ENCODE assay signal across 8 cellular contexts in the genomic region with DNA sequence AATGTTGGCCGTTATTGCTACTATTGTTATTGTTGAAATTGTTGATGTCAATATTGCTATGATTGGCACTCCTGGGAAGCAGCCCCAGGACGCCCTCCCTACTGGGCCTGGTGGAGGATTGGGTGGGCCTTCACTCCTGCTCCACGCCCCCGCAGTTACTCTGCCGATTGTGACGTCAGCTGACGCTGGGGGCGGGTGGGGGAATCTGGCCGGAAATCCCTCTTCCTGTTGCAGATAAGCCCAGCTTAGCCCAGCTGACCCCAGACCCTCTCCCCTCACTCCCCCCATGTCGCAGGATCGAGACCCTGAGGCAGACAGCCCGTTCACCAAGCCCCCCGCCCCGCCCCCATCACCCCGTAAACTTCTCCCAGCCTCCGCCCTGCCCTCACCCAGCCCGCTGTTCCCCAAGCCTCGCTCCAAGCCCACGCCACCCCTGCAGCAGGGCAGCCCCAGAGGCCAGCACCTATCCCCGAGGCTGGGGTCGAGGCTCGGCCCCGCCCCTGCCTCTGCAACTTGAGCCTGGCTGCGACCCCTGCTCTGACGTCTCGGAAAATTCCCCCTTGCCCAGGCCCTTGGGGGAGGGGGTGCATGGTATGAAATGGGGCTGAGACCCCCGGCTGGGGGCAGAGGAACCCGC. TPM values are rescaled to one million over a fixed set of nuclear protein-coding genes. Genes with fewer than 3 reads are reported as not detected.
A peak's percentile ranks its signal among the peaks of the same experiment; 100 is the strongest.
DNase-seq lines count a peak whose midpoint lies in the region; ATAC-seq and TF ChIP-seq lines count a peak whose summit lies in the region.

A gene with protein sequence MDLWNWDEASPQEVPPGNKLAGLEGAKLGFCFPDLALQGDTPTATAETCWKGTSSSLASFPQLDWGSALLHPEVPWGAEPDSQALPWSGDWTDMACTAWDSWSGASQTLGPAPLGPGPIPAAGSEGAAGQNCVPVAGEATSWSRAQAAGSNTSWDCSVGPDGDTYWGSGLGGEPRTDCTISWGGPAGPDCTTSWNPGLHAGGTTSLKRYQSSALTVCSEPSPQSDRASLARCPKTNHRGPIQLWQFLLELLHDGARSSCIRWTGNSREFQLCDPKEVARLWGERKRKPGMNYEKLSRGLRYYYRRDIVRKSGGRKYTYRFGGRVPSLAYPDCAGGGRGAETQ (plus strand): TSS at position 231 of the 637 bp plus-strand sequence. CDS start 716 bp downstream, outside the sequence.

- H3K36me3 ChIP-seq in KMS-11 (ENCODE audit: insufficient read depth): no peaks in the 10 kb centered on the region

- H3K4me3 ChIP-seq in AG04450 (ENCODE audit: low read depth, low read length) (no peak within 1 kb of the TSS), KMS-11 (IDR thresholded peaks at IDR 0.05; ENCODE audit: insufficient read depth, low read depth, low read length) (no peak within 1 kb of the TSS)

- ATAC-seq in HG03097 (IDR thresholded peaks at IDR 0.05; ENCODE audit: low FRiP score, unreplicated experiment) (no peak), omental fat pad (ENCODE audit: low FRiP score) (no peak)

- H2AFZ ChIP-seq in KMS-11 (ENCODE audit: low read depth): no peak within 1 kb of the TSS

- H3K9me3 ChIP-seq in AG04450 (ENCODE audit: control insufficient read depth, insufficient read depth, low read length): no peaks in the 10 kb centered on the region

- DNase-seq in AG04450 (ENCODE audit: low read depth, low spot score): no peak
- peak; percentile 28 for DNase-seq in activated gamma-delta T cell treated with anti-CD3 and anti-CD28 coated beads, Interleukin-2, amount 50 U/mL, for 16 hours (ENCODE audit: low read depth)
- DNase-seq in islet precursor cell: peak; percentile 79
- DNase-seq in NCI-H524 treated with DMSO at 0.1 percent for 48 hours (lab: John Stamatoyannopoulos, UW): no peak
- no peak for DNase-seq in COLO829 (ENCODE audit: low spot score)
- no peak for DNase-seq in omental fat pad (ENCODE audit: low spot score)

- no peaks in the 10 kb centered on the region for H3K79me2 ChIP-seq in KMS-11 (ENCODE audit: insufficient read depth, low read depth)

- H3K4me1 ChIP-seq in KMS-11 (ENCODE audit: low read depth, poor library complexity, severe bottlenecking): peaks cover 19% of the 10 kb centered on the region

- no peak for TF ChIP-seq CTCF in AG04450 (IDR thresholded peaks at IDR 0.05; ENCODE audit: low read depth, low read length)
- TF ChIP-seq CTCF in KMS-11 (conservative IDR thresholded peaks at IDR 0.05; ENCODE audit: low read depth, low read length): no peak
- no peak for TF ChIP-seq CTCF in omental fat pad (IDR thresholded peaks at IDR 0.05)

- H3K4me2 ChIP-seq in KMS-11: peak within 1 kb of the TSS; percentile 95; the same call in 1 of the 2 replicates

- H3K27me3 ChIP-seq in AG04450 (ENCODE audit: control insufficient read depth, insufficient read depth, low read length): no peaks in the 10 kb centered on the region
- no peaks in the 10 kb centered on the region for H3K27me3 ChIP-seq in KMS-11 (ENCODE audit: insufficient read depth, low read depth)

- POLR2A ChIA-PET in AG04450 (lab: Yijun Ruan, JAX): no interaction called here

- CTCF ChIA-PET in AG04450 (lab: Charles Lee): no interaction called here

- H4K20me1 ChIP-seq in KMS-11 (ENCODE audit: insufficient read depth): no peaks in the 10 kb centered on the region

- peak within 1 kb of the TSS; percentile 0 for H3K27ac ChIP-seq in AG04450 (ENCODE audit: low read depth, low read length)
- no peak within 1 kb of the TSS for H3K27ac ChIP-seq in KMS-11

- no peak within 1 kb of the TSS for H3K9ac ChIP-seq in KMS-11

RNA-seq across cellular contexts. Expression of the gene that starts here (rescaled TPM):
- 0.33 and 0.36 TPM in 2 replicates for polyA plus RNA-seq in AG04450 (2011; rRNA removed)
- not detected in 2 replicates for polyA minus RNA-seq in AG04450 (2011; rRNA and poly(A)+ RNA removed)
- under 1 TPM in 2 of 4 donors, not detected in 2; 0.65 to 0.82 TPM for total RNA-seq in omental fat pad

Comparison
In these comparisons a context has a peak if more than half of its experiments do, and no peak if none do; other contexts are left out.
1. DNase-seq: peak in activated gamma-delta T cell treated with anti-CD3 and anti-CD28 coated beads, Interleukin-2, amount 50 U/mL, for 16 hours (single experiment) and islet precursor cell (single experiment); none in AG04450 (single experiment), NCI-H524 treated with DMSO at 0.1 percent for 48 hours (single experiment), COLO829 (single experiment) and omental fat pad (single experiment).